In the genomic region with DNA sequence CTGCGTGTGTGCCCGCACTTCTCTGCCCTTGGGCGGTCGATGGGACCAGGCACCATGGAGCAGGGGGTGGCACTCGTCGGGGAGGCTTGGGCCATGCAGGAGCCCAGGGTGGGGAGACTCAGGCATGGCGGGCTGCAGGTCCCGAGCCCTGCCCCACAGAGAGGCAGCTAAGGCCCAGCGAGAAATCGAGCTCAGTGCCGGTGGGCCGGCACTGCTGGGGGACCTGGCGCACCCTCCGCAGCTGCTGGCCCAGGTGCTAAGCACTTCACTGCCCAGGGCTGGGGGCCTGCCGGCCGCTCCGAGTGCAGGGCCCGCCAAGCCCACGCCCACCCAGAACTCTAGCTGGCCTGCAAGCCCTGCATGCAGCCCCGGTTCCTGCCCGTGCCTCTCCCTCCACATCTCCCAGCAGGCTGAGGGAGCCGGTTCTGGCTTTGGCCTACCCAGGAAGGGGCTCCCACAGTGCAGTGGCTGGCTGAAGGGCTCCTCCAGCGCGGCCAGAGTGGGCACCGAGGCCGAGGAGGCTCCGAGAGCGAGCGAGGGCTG, we compare ENCODE assay signal across 8 cellular contexts. TPM values are rescaled to one million over a fixed set of nuclear protein-coding genes. Genes with fewer than 3 reads are reported as not detected.
DNase-seq lines count a peak whose midpoint lies in the region; ATAC-seq and TF ChIP-seq lines count a peak whose summit lies in the region.

No MANE protein-coding gene starts in this region.

- H3K79me2 ChIP-seq in hepatocyte: no peaks in the 10 kb centered on the region

- H3K27ac ChIP-seq in hepatocyte: peak overlapping the region; percentile 91

- peaks cover 27% of the 10 kb centered on the region for H3K4me1 Mint-ChIP-seq in stimulated activated naive CD8-positive, alpha-beta T cell treated with anti-CD3 and anti-CD28 coated beads, Interleukin-15, amount 100 ng/mL, for 72 hours

- peak overlapping the region; percentile 95 to 98 for H3K27ac Mint-ChIP-seq in stimulated activated naive CD8-positive, alpha-beta T cell treated with anti-CD3 and anti-CD28 coated beads, Interleukin-15, amount 100 ng/mL, for 72 hours

- H3K9me2 ChIP-seq in hepatocyte (replicated peaks; ENCODE audit: insufficient read depth): no peaks in the 10 kb centered on the region

- no peaks in the 10 kb centered on the region for H3K27me3 Mint-ChIP-seq in stimulated activated naive CD8-positive, alpha-beta T cell treated with anti-CD3 and anti-CD28 coated beads, Interleukin-15, amount 100 ng/mL, for 72 hours

- no peaks in the 10 kb centered on the region for H3K9me3 ChIP-seq in hepatocyte (ENCODE audit: low read depth)

- no peaks in the 10 kb centered on the region for H3K4me1 ChIP-seq in hepatocyte (ENCODE audit: insufficient read depth)

- no peak for TF ChIP-seq CTCF in hepatocyte (IDR thresholded peaks at IDR 0.05; ENCODE audit: poor library complexity)

- peak; percentile 61 for DNase-seq in activated CD8-positive, alpha-beta memory T cell treated with anti-CD3 and anti-CD28 coated beads, Interleukin-2, amount 50 U/mL, for 48 hours
- no peak for DNase-seq in hepatocyte (ENCODE audit: low spot score)
- no peak for DNase-seq in stimulated activated naive CD8-positive, alpha-beta T cell treated with anti-CD3 and anti-CD28 coated beads, Interleukin-15, amount 100 ng/mL, for 72 hours
- no peak for DNase-seq in CD1c-positive myeloid dendritic cell (ENCODE audit: extremely low spot score)
- DNase-seq in superior temporal gyrus (ENCODE audit: extremely low spot score): no peak
- DNase-seq in NCI-H2171 (lab: John Stamatoyannopoulos, UW): no peak
- no peak for DNase-seq in UCSD-AML1 (lab: John Stamatoyannopoulos, UW; ENCODE audit: unreplicated experiment)

- peak; percentile 3 for ATAC-seq in HG02943 (IDR thresholded peaks at IDR 0.05; ENCODE audit: low read depth, unreplicated experiment)
- ATAC-seq in stimulated activated naive CD8-positive, alpha-beta T cell treated with anti-CD3 and anti-CD28 coated beads, Interleukin-15, amount 100 ng/mL, for 72 hours: peak; percentile 10

- no peaks in the 10 kb centered on the region for H3K27me3 ChIP-seq in hepatocyte

- H3K36me3 ChIP-seq in hepatocyte (replicated peaks; ENCODE audit: insufficient read depth, low read depth): no peaks in the 10 kb centered on the region

- peak overlapping the region; percentile 64 for H3K4me2 ChIP-seq in hepatocyte

- H3K9me3 Mint-ChIP-seq in stimulated activated naive CD8-positive, alpha-beta T cell treated with anti-CD3 and anti-CD28 coated beads, Interleukin-15, amount 100 ng/mL, for 72 hours: peaks cover 0 to 6% of the 10 kb centered on the region in 2 donors

- H4K20me1 ChIP-seq in hepatocyte (ENCODE audit: insufficient read depth, poor library complexity, severe bottlenecking): no peaks in the 10 kb centered on the region

- H3K4me3 Mint-ChIP-seq in stimulated activated naive CD8-positive, alpha-beta T cell treated with anti-CD3 and anti-CD28 coated beads, Interleukin-15, amount 100 ng/mL, for 72 hours: peak overlapping the region; percentile 92 to 94

- WGBS in hepatocyte (ENCODE audit: low lambda C conversion rate, missing lambda C conversion rate): 96% methylated on average over 29 of the region's 29 CpGs

- H3K4me3 ChIP-seq in hepatocyte: no peak overlapping the region

- no peak overlapping the region for H2AFZ ChIP-seq in hepatocyte

RNA-seq across cellular contexts. Expression of a gene that starts 0.6 kb away (rescaled TPM):
- total RNA-seq in hepatocyte: 1.8 and 3.9 TPM in 2 replicates
- 1.9 and 2.0 TPM in 2 replicates for polyA plus RNA-seq in hepatocyte
